1 cellular context compared by ENCODE assay signal in the genomic region with DNA sequence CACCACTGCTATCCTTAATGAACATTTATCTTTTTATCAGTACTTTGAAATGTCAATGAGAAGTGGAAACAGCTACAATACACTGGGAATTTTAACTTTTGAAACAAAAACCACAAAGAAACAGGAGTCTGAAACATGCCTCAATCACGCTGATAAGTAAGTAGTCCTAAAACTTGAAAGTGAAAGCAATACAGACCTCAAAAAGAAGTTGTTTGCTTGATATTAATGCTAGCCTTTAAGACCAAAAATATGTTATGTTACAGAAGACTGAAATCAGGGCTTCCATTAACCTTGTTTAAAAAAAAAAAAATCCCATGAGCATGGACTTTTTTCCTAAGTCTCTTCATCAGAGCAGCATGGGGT.
TF ChIP-seq lines count a peak whose summit lies in the region.

No MANE protein-coding gene starts in this region.

TF ChIP-seq in GM12878, 131 proteins besides CTCF, POLR2A, EP300 and RAD21:
- TF ChIP-seq, protein P1, sequence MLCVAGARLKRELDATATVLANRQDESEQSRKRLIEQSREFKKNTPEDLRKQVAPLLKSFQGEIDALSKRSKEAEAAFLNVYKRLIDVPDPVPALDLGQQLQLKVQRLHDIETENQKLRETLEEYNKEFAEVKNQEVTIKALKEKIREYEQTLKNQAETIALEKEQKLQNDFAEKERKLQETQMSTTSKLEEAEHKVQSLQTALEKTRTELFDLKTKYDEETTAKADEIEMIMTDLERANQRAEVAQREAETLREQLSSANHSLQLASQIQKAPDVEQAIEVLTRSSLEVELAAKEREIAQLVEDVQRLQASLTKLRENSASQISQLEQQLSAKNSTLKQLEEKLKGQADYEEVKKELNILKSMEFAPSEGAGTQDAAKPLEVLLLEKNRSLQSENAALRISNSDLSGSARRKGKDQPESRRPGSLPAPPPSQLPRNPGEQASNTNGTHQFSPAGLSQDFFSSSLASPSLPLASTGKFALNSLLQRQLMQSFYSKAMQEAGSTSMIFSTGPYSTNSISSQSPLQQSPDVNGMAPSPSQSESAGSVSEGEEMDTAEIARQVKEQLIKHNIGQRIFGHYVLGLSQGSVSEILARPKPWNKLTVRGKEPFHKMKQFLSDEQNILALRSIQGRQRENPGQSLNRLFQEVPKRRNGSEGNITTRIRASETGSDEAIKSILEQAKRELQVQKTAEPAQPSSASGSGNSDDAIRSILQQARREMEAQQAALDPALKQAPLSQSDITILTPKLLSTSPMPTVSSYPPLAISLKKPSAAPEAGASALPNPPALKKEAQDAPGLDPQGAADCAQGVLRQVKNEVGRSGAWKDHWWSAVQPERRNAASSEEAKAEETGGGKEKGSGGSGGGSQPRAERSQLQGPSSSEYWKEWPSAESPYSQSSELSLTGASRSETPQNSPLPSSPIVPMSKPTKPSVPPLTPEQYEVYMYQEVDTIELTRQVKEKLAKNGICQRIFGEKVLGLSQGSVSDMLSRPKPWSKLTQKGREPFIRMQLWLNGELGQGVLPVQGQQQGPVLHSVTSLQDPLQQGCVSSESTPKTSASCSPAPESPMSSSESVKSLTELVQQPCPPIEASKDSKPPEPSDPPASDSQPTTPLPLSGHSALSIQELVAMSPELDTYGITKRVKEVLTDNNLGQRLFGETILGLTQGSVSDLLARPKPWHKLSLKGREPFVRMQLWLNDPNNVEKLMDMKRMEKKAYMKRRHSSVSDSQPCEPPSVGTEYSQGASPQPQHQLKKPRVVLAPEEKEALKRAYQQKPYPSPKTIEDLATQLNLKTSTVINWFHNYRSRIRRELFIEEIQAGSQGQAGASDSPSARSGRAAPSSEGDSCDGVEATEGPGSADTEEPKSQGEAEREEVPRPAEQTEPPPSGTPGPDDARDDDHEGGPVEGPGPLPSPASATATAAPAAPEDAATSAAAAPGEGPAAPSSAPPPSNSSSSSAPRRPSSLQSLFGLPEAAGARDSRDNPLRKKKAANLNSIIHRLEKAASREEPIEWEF (IDR thresholded peaks at IDR 0.05; ENCODE audit: insufficient replicate concordance, low read depth, low read length) = peak; percentile 20
- TF ChIP-seq IKZF2 (IDR thresholded peaks at IDR 0.05) = peak; percentile 4 to 38; a peak in 1 of 4 replicates
- peak; percentile 83 for TF ChIP-seq RUNX3 (IDR thresholded peaks at IDR 0.05; ENCODE audit: low read length)
- no peak for TF ChIP-seq NRF1 (conservative IDR thresholded peaks at IDR 0.05; ENCODE audit: low read depth, low read length)
